9 cellular contexts compared by ENCODE assay signal in the genomic region with DNA sequence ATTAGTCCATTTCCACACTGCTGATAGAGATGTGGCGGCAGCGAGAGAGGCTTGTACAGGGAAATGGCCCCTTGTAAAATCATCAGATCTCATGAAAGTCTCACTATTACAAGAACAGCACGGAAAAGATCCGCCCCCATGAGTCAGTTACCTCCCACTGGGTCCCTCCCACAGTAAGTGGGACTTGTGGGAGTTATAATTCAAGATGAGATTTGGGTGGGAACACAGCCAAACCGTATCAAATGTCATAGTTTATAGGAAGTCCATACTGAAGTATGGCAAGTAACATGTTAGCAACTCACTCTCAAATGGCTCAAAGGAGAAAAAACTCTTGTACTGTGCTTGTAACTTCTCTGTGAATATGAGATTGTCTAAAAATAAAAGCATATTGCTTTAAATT. TPM values are rescaled to one million over a fixed set of nuclear protein-coding genes. Genes with fewer than 3 reads are reported as not detected.
DNase-seq lines count a peak whose midpoint lies in the region; ATAC-seq and TF ChIP-seq lines count a peak whose summit lies in the region.
"Had no signal": no experiment of that assay in that cellular context is flagged by ENCODE, and none has a peak within 500 bp of the region (broad histone marks: within the 10 kb centered on the region; RNA-seq: fewer than 3 reads in every experiment).

No MANE protein-coding gene starts in this region.

- no peaks in the 10 kb centered on the region for H3K27me3 ChIP-seq in prostate gland (replicated peaks; ENCODE audit: insufficient read depth)

- DNase-seq in NCI-H1417 (lab: John Stamatoyannopoulos, UW) (peak in 2 of 3 experiments; percentile 47 to 57), NCI-H1417 treated with DMSO at 0.1 percent for 48 hours (lab: John Stamatoyannopoulos, UW) (no peak), NCI-H2107 treated with DMSO at 0.1 percent for 48 hours (lab: John Stamatoyannopoulos, UW; ENCODE audit: unreplicated experiment) (peak; percentile 68), brain pericyte (ENCODE audit: low read depth, low spot score) (peak; percentile 94), prostate gland (ENCODE audit: low spot score) (peak; percentile 12), NCI-H774 (lab: John Stamatoyannopoulos, UW) (no peak)
- DNase-seq: ACHN had no signal

- no peak for TF ChIP-seq CTCF in prostate gland (IDR thresholded peaks at IDR 0.05)

- H3K9me3 ChIP-seq in prostate gland, result no peaks in the 10 kb centered on the region

- H3K27ac ChIP-seq in prostate gland, result no peak overlapping the region

- peak; percentile 46 for TF ChIP-seq POLR2A in prostate gland (IDR thresholded peaks at IDR 0.05)

- H3K4me3 ChIP-seq in prostate gland, result no peak overlapping the region

- intact Hi-C loops in prostate gland (cut with DNase I), result no loop called here

- no peaks in the 10 kb centered on the region for H3K4me1 ChIP-seq in prostate gland (replicated peaks)

- H3K36me3 ChIP-seq in prostate gland, result no peaks in the 10 kb centered on the region

- 47% methylated on average over 5 of the region's 5 CpGs for WGBS in prostate gland

- no peak for ATAC-seq in GM21717 (IDR thresholded peaks at IDR 0.05; ENCODE audit: unreplicated experiment)
- no peak for ATAC-seq in GM18907 (IDR thresholded peaks at IDR 0.05; ENCODE audit: unreplicated experiment)

RNA-seq across cellular contexts. Expression of gene FARP2, which starts 56.1 kb away (rescaled TPM):
- total RNA-seq in prostate gland, result 10 to 100 TPM; 32.4 to 35.9 TPM

Comparison
In these comparisons a context has a peak if more than half of its experiments do, and no peak if none do; other contexts are left out.
1. DNase-seq: peak in NCI-H1417 (2 of 3), NCI-H2107 treated with DMSO at 0.1 percent for 48 hours (single experiment), brain pericyte (single experiment) and prostate gland (single experiment); none in NCI-H1417 treated with DMSO at 0.1 percent for 48 hours (single experiment) and NCI-H774 (single experiment).